ENCODE assay signal across 5 cellular contexts in genomic region chr3:61816304-61816703, GRCh38.
DNase-seq lines count a peak whose midpoint lies in the region; ATAC-seq, FAIRE-seq and TF ChIP-seq lines count a peak whose summit lies in the region.
"Not testable (repeated sequence)": the region's sequence is repeated elsewhere in the genome, so short reads cannot be mapped to it uniquely, and the experiment has no call there.

No MANE protein-coding gene starts in this region.

- H3K4me3 ChIP-seq in HEK293 (ENCODE audit: low read depth, low read length); astrocyte (ENCODE audit: insufficient read depth, low read depth, low read length); HepG2 (replicated peaks in 1 of 3; ENCODE audit: insufficient read depth in 1 of 3, low read depth in 2 of 3, low read length in 3 of 3); right lobe of liver: not testable (repeated sequence)

- not testable (repeated sequence) for H3K9me3 Mint-ChIP-seq in astrocyte (ENCODE audit: unreplicated experiment)

- H3K9me3 ChIP-seq in HEK293 (ENCODE audit: control insufficient read depth, insufficient read depth, low read depth, low read length); astrocyte (ENCODE audit: insufficient read depth, low read depth, low read length); HepG2 (ENCODE audit: low read length); right lobe of liver: not testable (repeated sequence)

- TF ChIP-seq POLR2A in HepG2 (IDR thresholded peaks at IDR 0.05; ENCODE audit: insufficient read depth in 1 of 2, low read depth in 2 of 2, low read length in 2 of 2); right lobe of liver (IDR thresholded peaks at IDR 0.05): not testable (repeated sequence)

- not testable (repeated sequence) for H3K27ac ChIP-seq in HEK293 (ENCODE audit: extremely low read depth, low read depth, low read length); astrocyte (ENCODE audit: low read depth, low read length); HepG2 (ENCODE audit: extremely low read length, insufficient read depth, low read length); right lobe of liver

- not testable (repeated sequence) for BruUV-seq in HepG2 (replicated peaks; lab: Mats Ljungman, UMichigan)

- not testable (repeated sequence) for H3K36me3 Mint-ChIP-seq in astrocyte (ENCODE audit: low read depth, unreplicated experiment)

- H2AFZ ChIP-seq in astrocyte (ENCODE audit: low read depth, low read length); HepG2 (ENCODE audit: low read length): not testable (repeated sequence)

- H3K27me3 ChIP-seq in astrocyte (ENCODE audit: insufficient read depth, low read length); HepG2 (ENCODE audit: control insufficient read depth in 1 of 2, insufficient read depth in 2 of 2, low read length in 2 of 2); right lobe of liver: not testable (repeated sequence)

- intact Hi-C loops in HepG2 (cut with micrococcal nuclease; ENCODE audit: unreplicated experiment); right lobe of liver (cut with DNase I): not testable (repeated sequence)

- not testable (repeated sequence) for TF ChIP-seq RAD21 in HepG2 (CRISPR knock-in tag; IDR thresholded peaks at IDR 0.05)

- POLR2A ChIA-PET in HEK293 (lab: Yijun Ruan, JAX); HepG2 (lab: Yijun Ruan, JAX): not testable (repeated sequence)

- DNase-seq in EH (ENCODE audit: low read depth) (peak; percentile 55), HepG2 (ENCODE audit: low spot score) (peak; percentile 28)
- not testable (repeated sequence) for DNase-seq in astrocyte (ENCODE audit: low read depth); right lobe of liver

- not testable (repeated sequence) for H3K36me3 ChIP-seq in HEK293 (ENCODE audit: control insufficient read depth in 2 of 2, insufficient read depth in 1 of 2, low read length in 2 of 2); astrocyte (ENCODE audit: insufficient read depth, low read length); HepG2 (replicated peaks in 1 of 2; ENCODE audit: control insufficient read depth in 1 of 2, insufficient read depth in 2 of 2, low read length in 2 of 2); right lobe of liver

- not testable (repeated sequence) for TF ChIP-seq CTCF in HEK293 (tag by site-specific recombination; IDR thresholded peaks at IDR 0.05); astrocyte (IDR thresholded peaks at IDR 0.05; ENCODE audit: insufficient read depth, low read depth, low read length); HepG2 (CRISPR knock-in tag; IDR thresholded peaks at IDR 0.05); right lobe of liver (IDR thresholded peaks at IDR 0.05)

- not testable (repeated sequence) for H3K27ac Mint-ChIP-seq in astrocyte (ENCODE audit: unreplicated experiment)

- not testable (repeated sequence) for H3K4me1 ChIP-seq in HEK293 (ENCODE audit: control insufficient read depth, insufficient read depth, low read length); astrocyte (ENCODE audit: insufficient read depth, low read length)
- peaks cover 14% of the 10 kb centered on the region for H3K4me1 ChIP-seq in HepG2 (ENCODE audit: insufficient read depth, low read length)
- H3K4me1 ChIP-seq in right lobe of liver, result peaks cover 0 to 11% (median 0%) of the 10 kb centered on the region in 4 donors

- not testable (repeated sequence) for H3K79me2 ChIP-seq in astrocyte (ENCODE audit: insufficient read depth, low read length); HepG2 (ENCODE audit: insufficient read depth, low read length)

- WGBS in HepG2 (ENCODE audit: low lambda C conversion rate), result 71% methylated on average over 5 of the region's 5 CpGs
- WGBS in right lobe of liver (ENCODE audit: insufficient coverage, low coverage, low lambda C conversion rate, missing lambda C conversion rate), result 86% methylated on average over 1 of the region's 5 CpGs

- H3K27me3 Mint-ChIP-seq in astrocyte (ENCODE audit: low read depth, unreplicated experiment), result not testable (repeated sequence)

- not testable (repeated sequence) for H3K9ac ChIP-seq in astrocyte (ENCODE audit: low read length); HepG2 (ENCODE audit: insufficient read depth, low read depth, low read length)

- H4K20me1 ChIP-seq in astrocyte (ENCODE audit: insufficient read depth, low read length), result peaks cover 11% of the 10 kb centered on the region
- H4K20me1 ChIP-seq in HepG2 (ENCODE audit: insufficient read depth, low read length), result not testable (repeated sequence)

- H3K4me1 Mint-ChIP-seq in astrocyte (ENCODE audit: low read depth, unreplicated experiment), result not testable (repeated sequence)

- not testable (repeated sequence) for H3K4me2 ChIP-seq in astrocyte (ENCODE audit: low read length); HepG2 (ENCODE audit: low read depth, low read length)

- TF ChIP-seq EP300 in HepG2 (IDR thresholded peaks at IDR 0.05; ENCODE audit: low read depth in 2 of 2, low read length in 2 of 2); HepG2 (CRISPR knock-in tag; IDR thresholded peaks at IDR 0.05; ENCODE audit: borderline replicate concordance): not testable (repeated sequence)

- H3K4me3 Mint-ChIP-seq in astrocyte (ENCODE audit: unreplicated experiment), result not testable (repeated sequence)

- in situ Hi-C loops in HepG2 (cut with HindIII; ENCODE audit: extremely low pct_ligation_motif_present, low pct_unique_long_range_greater_than_20kb), result not testable (repeated sequence)

- FAIRE-seq in astrocyte (lab: Jason Lieb, UNC), result peak; percentile 52
- FAIRE-seq in HepG2 (lab: Jason Lieb, UNC), result not testable (repeated sequence)

- CTCF ChIA-PET in HEK293 (lab: Yijun Ruan, JAX), result interaction anchor here (0.5 kb wide), 1 partner anchor 327 kb away, joined by 10 read pairs; no protein-coding TSS in a partner anchor
- CTCF ChIA-PET in HepG2 (lab: Yijun Ruan, JAX; ENCODE audit: low intra/inter-chr PET ratio, low total read pairs), result not testable (repeated sequence)

- peak; percentile 50; the same call in 2 of the 3 replicates for ATAC-seq in HepG2
- peak in 3 of 4 donors; percentile 76 to 80 (median 77) for ATAC-seq in right lobe of liver

TF ChIP-seq in HEK293, 187 proteins besides CTCF, POLR2A, EP300 and RAD21:
- TF ChIP-seq IKZF3 (tag by site-specific recombination; IDR thresholded peaks at IDR 0.05) (0 out of 2 replicates have a peak, but pooled peaks have one; percentile 31), ZIC2 (tag by site-specific recombination; IDR thresholded peaks at IDR 0.05) (0 out of 2 replicates have a peak, but pooled peaks have one; percentile 23), ZNF133 (tag by site-specific recombination; IDR thresholded peaks at IDR 0.05) (0 out of 2 replicates have a peak, but pooled peaks have one; percentile 25)

TF ChIP-seq in HepG2, 621 proteins besides CTCF, POLR2A, EP300 and RAD21 (continues in another document):
- TF ChIP-seq ISL2 (CRISPR knock-in tag; IDR thresholded peaks at IDR 0.05), result 0 out of 2 replicates have a peak, but pooled peaks have one; percentile 17
- 0 out of 2 replicates have a peak, but pooled peaks have one; percentile 26 for TF ChIP-seq RCOR2 (CRISPR knock-in tag; IDR thresholded peaks at IDR 0.05)
- 0 out of 2 replicates have a peak, but pooled peaks have one; percentile 18 for TF ChIP-seq FOSL1 (CRISPR knock-in tag; IDR thresholded peaks at IDR 0.05; ENCODE audit: borderline replicate concordance)
- TF ChIP-seq ZBTB33 (CRISPR knock-in tag; IDR thresholded peaks at IDR 0.05), result peak; percentile 58; the same call in 1 of the 2 replicates
- TF ChIP-seq ZMYM3 (CRISPR knock-in tag; IDR thresholded peaks at IDR 0.05), result peak; percentile 72
- peak; percentile 61; the same call in 1 of the 2 replicates for TF ChIP-seq POGZ (CRISPR knock-in tag; IDR thresholded peaks at IDR 0.05)
- TF ChIP-seq ZMYM4 (CRISPR knock-in tag; IDR thresholded peaks at IDR 0.05), result peak; percentile 80
- TF ChIP-seq ZNF652 (CRISPR knock-in tag; IDR thresholded peaks at IDR 0.05; ENCODE audit: borderline replicate concordance, low read depth), result peak; percentile 92
- TF ChIP-seq ADNP (CRISPR knock-in tag; IDR thresholded peaks at IDR 0.05), result 0 out of 2 replicates have a peak, but pooled peaks have one; percentile 25
- peak; percentile 39; the same call in 1 of the 2 replicates for TF ChIP-seq FOSL2 (CRISPR knock-in tag; IDR thresholded peaks at IDR 0.05)
- peak; percentile 87 for TF ChIP-seq ZNF460 (CRISPR knock-in tag; IDR thresholded peaks at IDR 0.05; ENCODE audit: borderline replicate concordance)
- TF ChIP-seq ZNF644 (CRISPR knock-in tag; IDR thresholded peaks at IDR 0.05; ENCODE audit: low read depth), result 0 out of 2 replicates have a peak, but pooled peaks have one; percentile 40
- TF ChIP-seq GATAD2A (CRISPR knock-in tag; IDR thresholded peaks at IDR 0.05), result peak; percentile 39; the same call in 1 of the 2 replicates
